9 cellular contexts compared by ENCODE assay signal in the genomic region with DNA sequence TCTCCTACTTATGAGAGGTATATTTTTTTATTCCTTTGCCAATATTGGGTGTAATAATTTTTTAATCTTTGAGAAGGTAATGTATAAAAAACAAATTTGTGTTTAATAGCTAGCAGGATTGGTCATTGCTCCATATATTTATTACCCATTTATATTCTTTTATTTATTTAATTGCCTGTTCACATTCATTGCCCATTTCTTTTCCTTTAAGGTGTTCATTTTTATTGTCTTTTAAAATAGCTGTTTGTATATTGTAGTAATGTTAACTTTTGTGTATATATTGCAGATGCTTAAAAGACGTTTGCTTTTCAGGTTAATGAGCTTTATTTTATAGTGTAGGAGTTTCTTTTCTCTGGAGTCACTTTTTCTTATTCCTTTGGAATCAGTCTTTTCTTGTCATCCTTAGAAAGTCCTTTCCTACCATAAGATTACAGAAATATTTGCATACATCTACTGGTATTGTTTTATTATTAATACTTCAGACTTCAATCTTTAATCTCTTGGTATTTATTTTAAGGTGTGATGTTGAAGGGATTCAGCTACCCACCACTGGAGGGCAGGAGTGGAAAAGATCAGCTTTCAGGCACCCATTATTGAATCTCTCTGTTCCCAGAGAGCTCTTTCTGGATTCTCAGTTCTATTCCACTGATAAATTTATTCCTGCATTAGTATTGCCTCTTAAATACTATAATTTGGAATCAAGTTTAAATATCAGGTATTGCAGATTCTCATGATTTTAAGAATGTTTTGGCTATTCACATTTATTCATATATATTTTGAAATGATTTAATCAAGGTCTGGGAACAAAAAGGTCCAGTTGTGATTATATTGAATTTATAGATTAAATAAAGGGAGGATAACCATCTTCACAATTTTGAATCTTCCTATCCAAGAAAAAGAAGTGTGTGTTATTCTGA. TPM values are rescaled to one million over a fixed set of nuclear protein-coding genes. Genes with fewer than 3 reads are reported as not detected.
DNase-seq lines count a peak whose midpoint lies in the region; ATAC-seq, FAIRE-seq and TF ChIP-seq lines count a peak whose summit lies in the region.
"Had no signal": no experiment of that assay in that cellular context is flagged by ENCODE, and none has a peak within 500 bp of the region (broad histone marks: within the 10 kb centered on the region; RNA-seq: fewer than 3 reads in every experiment).

No MANE protein-coding gene starts in this region.

- FAIRE-seq in GM12892 (lab: Jason Lieb, UNC) = no peak
- FAIRE-seq: TTC549 had no signal

- no peak overlapping the region for H3K4me3 ChIP-seq in GM12865 (ENCODE audit: low read depth, low read length)

- DNase-seq in AG08396 (ENCODE audit: low spot score) (peak; percentile 16), GM12865 (ENCODE audit: low read depth) (peak; percentile 8), SK-MEL-5 (ENCODE audit: low read depth, low spot score) (peak; percentile 68), germinal center (ENCODE audit: low spot score) (peak; percentile 35), GM12892 (ENCODE audit: insufficient read length) (no peak)
- DNase-seq in NK-92 treated with Interleukin-12 subunit alpha and Interleukin-12 subunit beta, amount 100 ng/mL, for 24 hours (lab: John Stamatoyannopoulos, UW) = no peak

- in situ Hi-C loops in SK-MEL-5 (cut with HindIII; ENCODE audit: low pct_unique_long_range_greater_than_20kb, low sequenced_read_pairs) = no loop called here

- no peak for ATAC-seq in HG03520 (IDR thresholded peaks at IDR 0.05; ENCODE audit: unreplicated experiment)
- no peak for ATAC-seq in HG02798 (IDR thresholded peaks at IDR 0.05; ENCODE audit: poor library complexity, unreplicated experiment)

- TF ChIP-seq POLR2A in GM12892 (IDR thresholded peaks at IDR 0.05; ENCODE audit: low read depth, low read length) = no peak

- TF ChIP-seq CTCF in GM12865 (IDR thresholded peaks at IDR 0.05; ENCODE audit: insufficient read depth, low read depth, low read length, missing control alignments) = peak; percentile 27

RNA-seq across cellular contexts. Expression of gene PPM1A, which starts 17.3 kb away (rescaled TPM):
- total RNA-seq in SK-MEL-5 (2014; rRNA removed; shearing (Covaris generic)) = 20.5 and 22.7 TPM in 2 replicates
- polyA plus RNA-seq in SK-MEL-5 (2015; cell fraction: cytosol; rRNA removed) = 16.7 and 24.0 TPM in 2 replicates
- 46.6 and 67.3 TPM in 2 replicates for polyA plus RNA-seq in SK-MEL-5 (2015; cell fraction: nucleus; rRNA removed)
- polyA plus RNA-seq in GM12892 (2012; ENCODE audit: missing spikeins) = 67.8 TPM

Comparison
In these comparisons a context has a peak if more than half of its experiments do, and no peak if none do; other contexts are left out.
1. DNase-seq: peak in AG08396 (single experiment), GM12865 (single experiment), SK-MEL-5 (single experiment) and germinal center (single experiment); none in NK-92 treated with Interleukin-12 subunit alpha and Interleukin-12 subunit beta, amount 100 ng/mL, for 24 hours (single experiment) and GM12892 (single experiment).